ENCODE assay signal across 9 cellular contexts in the genomic region with DNA sequence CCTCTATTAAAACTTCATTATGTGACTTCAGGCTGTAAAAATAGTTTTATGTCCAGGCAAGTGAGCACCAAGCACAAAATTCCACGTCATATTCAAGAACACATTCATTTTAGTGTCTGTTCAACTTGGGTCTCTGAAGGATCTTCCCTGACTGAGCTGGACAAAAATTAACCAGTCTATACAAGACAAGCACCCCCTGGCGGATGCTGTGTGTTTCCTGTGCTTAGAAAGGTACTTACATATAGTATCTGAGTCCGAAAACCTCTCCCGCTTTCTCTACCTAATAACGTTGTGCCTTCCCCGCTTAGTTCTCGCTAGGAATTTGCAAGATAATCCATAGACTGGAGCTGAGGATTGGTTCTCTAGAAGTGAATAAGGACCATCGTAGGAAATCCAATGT.
A peak's percentile ranks its signal among the peaks of the same experiment; 100 is the strongest.
DNase-seq lines count a peak whose midpoint lies in the region; FAIRE-seq and TF ChIP-seq lines count a peak whose summit lies in the region.
"Had no signal": no experiment of that assay in that cellular context is flagged by ENCODE, and none has a peak within 500 bp of the region (broad histone marks: within the 10 kb centered on the region; RNA-seq: fewer than 3 reads in every experiment).

No MANE protein-coding gene starts in this region.

- FAIRE-seq in astrocyte (lab: Jason Lieb, UNC) = no peak

- H4K20me1 ChIP-seq in astrocyte (ENCODE audit: insufficient read depth, low read length) (no peaks in the 10 kb centered on the region), neural progenitor cell (ENCODE audit: low read depth) (no peaks in the 10 kb centered on the region)
- H4K20me1 ChIP-seq: BLaER1 treated with 17β-estradiol and CSF1 and Interleukin-3, amounts not matched to agents 10 nM and 100 nM had no signal

- H3F3A ChIP-seq in neural progenitor cell (ENCODE audit: low read depth) = no peaks in the 10 kb centered on the region

- H3K4me3 Mint-ChIP-seq in astrocyte (ENCODE audit: unreplicated experiment) = no peak overlapping the region
- no peak overlapping the region for H3K4me3 Mint-ChIP-seq in neural progenitor cell

- H2AFZ ChIP-seq in astrocyte (ENCODE audit: low read depth, low read length) = no peak overlapping the region
- H2AFZ ChIP-seq in neural progenitor cell (replicated peaks) = peak overlapping the region; percentile 76

- H3K9me3 Mint-ChIP-seq in astrocyte (ENCODE audit: unreplicated experiment) (no peaks in the 10 kb centered on the region), neural progenitor cell (no peaks in the 10 kb centered on the region)

- H3K9me3 ChIP-seq in astrocyte (ENCODE audit: insufficient read depth, low read depth, low read length) (no peaks in the 10 kb centered on the region), neural progenitor cell (ENCODE audit: low read depth) (no peaks in the 10 kb centered on the region)
- H3K9me3 ChIP-seq: BLaER1 treated with 17β-estradiol and CSF1 and Interleukin-3, amounts not matched to agents 10 nM and 100 nM had no signal

- no peak overlapping the region for H3K9ac ChIP-seq in astrocyte (ENCODE audit: low read length)
- H3K9ac ChIP-seq in neural progenitor cell = no peak overlapping the region
- H3K9ac ChIP-seq: BLaER1 treated with 17β-estradiol and CSF1 and Interleukin-3, amounts not matched to agents 10 nM and 100 nM had no signal

- H3K36me3 Mint-ChIP-seq in astrocyte (ENCODE audit: low read depth, unreplicated experiment) (no peaks in the 10 kb centered on the region), neural progenitor cell (no peaks in the 10 kb centered on the region)

- H3K4me1 ChIP-seq in astrocyte (ENCODE audit: insufficient read depth, low read length) = no peaks in the 10 kb centered on the region
- H3K4me1 ChIP-seq in neural progenitor cell = no peaks in the 10 kb centered on the region
- H3K4me1 ChIP-seq: BLaER1 treated with 17β-estradiol and CSF1 and Interleukin-3, amounts not matched to agents 10 nM and 100 nM had no signal

- H3K79me2 ChIP-seq in astrocyte (ENCODE audit: insufficient read depth, low read length) = no peaks in the 10 kb centered on the region
- no peaks in the 10 kb centered on the region for H3K79me2 ChIP-seq in neural progenitor cell (ENCODE audit: low read depth)

- H3K27ac Mint-ChIP-seq in astrocyte (ENCODE audit: unreplicated experiment) (no peak overlapping the region), neural progenitor cell (no peak overlapping the region)

- H3K4me3 ChIP-seq in Jurkat, Clone E6-1 (ENCODE audit: low read length) = no peak overlapping the region
- H3K4me3 ChIP-seq in astrocyte (ENCODE audit: insufficient read depth, low read depth, low read length) = no peak overlapping the region
- H3K4me3 ChIP-seq in neural progenitor cell = no peak overlapping the region
- H3K4me3 ChIP-seq: BLaER1 treated with 17β-estradiol and CSF1 and Interleukin-3, amounts not matched to agents 10 nM and 100 nM had no signal

- H3K36me3 ChIP-seq in astrocyte (ENCODE audit: insufficient read depth, low read length) = no peaks in the 10 kb centered on the region
- H3K36me3 ChIP-seq in neural progenitor cell = no peaks in the 10 kb centered on the region
- H3K36me3 ChIP-seq: BLaER1 treated with 17β-estradiol and CSF1 and Interleukin-3, amounts not matched to agents 10 nM and 100 nM had no signal

- peak; percentile 51 for DNase-seq in SIG-M5 treated with dmso at 0.1 percent for 504 hours (lab: John Stamatoyannopoulos, UW; ENCODE audit: unreplicated experiment)
- no peak for DNase-seq in SIG-M5 (lab: John Stamatoyannopoulos, UW)
- peak; percentile 60 for DNase-seq in Jurkat, Clone E6-1 (ENCODE audit: low read depth, low spot score)
- DNase-seq in astrocyte (ENCODE audit: low read depth) = peak; percentile 29
- DNase-seq in neural progenitor cell (ENCODE audit: low spot score) = peak; percentile 86
- DNase-seq in NCI-H510A (lab: John Stamatoyannopoulos, UW) = no peak
- DNase-seq in activated T-cell treated with anti-CD3 and anti-CD28 coated beads, Interleukin-2, amount 50 U/mL, for 1 hour = no peak
- no peak for DNase-seq in activated T-cell treated with anti-CD3 and anti-CD28 coated beads for 4 hours

- H3K27me3 Mint-ChIP-seq in astrocyte (ENCODE audit: low read depth, unreplicated experiment) (no peaks in the 10 kb centered on the region), neural progenitor cell (ENCODE audit: insufficient read depth, low read depth) (no peaks in the 10 kb centered on the region)

- H3K4me1 Mint-ChIP-seq in astrocyte (ENCODE audit: low read depth, unreplicated experiment) (no peaks in the 10 kb centered on the region), neural progenitor cell (no peaks in the 10 kb centered on the region)

- H3K27me3 ChIP-seq in astrocyte (ENCODE audit: insufficient read depth, low read length) (no peaks in the 10 kb centered on the region), neural progenitor cell (no peaks in the 10 kb centered on the region)
- H3K27me3 ChIP-seq: BLaER1 treated with 17β-estradiol and CSF1 and Interleukin-3, amounts not matched to agents 10 nM and 100 nM had no signal

- no peak overlapping the region for H3K4me2 ChIP-seq in astrocyte (ENCODE audit: low read length)
- H3K4me2 ChIP-seq in neural progenitor cell = no peak overlapping the region
- H3K4me2 ChIP-seq: BLaER1 treated with 17β-estradiol and CSF1 and Interleukin-3, amounts not matched to agents 10 nM and 100 nM had no signal

- H3K27ac ChIP-seq in astrocyte (ENCODE audit: low read depth, low read length) = no peak overlapping the region
- no peak overlapping the region for H3K27ac ChIP-seq in neural progenitor cell
- H3K27ac ChIP-seq: BLaER1 treated with 17β-estradiol and CSF1 and Interleukin-3, amounts not matched to agents 10 nM and 100 nM had no signal

- TF ChIP-seq CTCF in astrocyte (IDR thresholded peaks at IDR 0.05; ENCODE audit: insufficient read depth, low read depth, low read length) (peak; percentile 23), neural progenitor cell (IDR thresholded peaks at IDR 0.05) (peak; percentile 72)

Comparison
In these comparisons a context has a peak if more than half of its experiments do, and no peak if none do; other contexts are left out.
1. DNase-seq: peak in SIG-M5 treated with dmso at 0.1 percent for 504 hours (single experiment), Jurkat, Clone E6-1 (single experiment), astrocyte (single experiment) and neural progenitor cell (single experiment); none in SIG-M5 (single experiment), NCI-H510A (single experiment), activated T-cell treated with anti-CD3 and anti-CD28 coated beads, Interleukin-2, amount 50 U/mL, for 1 hour (single experiment) and activated T-cell treated with anti-CD3 and anti-CD28 coated beads for 4 hours (single experiment).